ENCODE assay signal across 14 cellular contexts in genomic region chr10:470339-471003, GRCh38.
DNase-seq lines count a peak whose midpoint lies in the region; ATAC-seq, FAIRE-seq and TF ChIP-seq lines count a peak whose summit lies in the region.
"Had no signal": no experiment of that assay in that cellular context is flagged by ENCODE, and none has a peak within 500 bp of the region (broad histone marks: within the 10 kb centered on the region; RNA-seq: fewer than 3 reads in every experiment).

No MANE protein-coding gene starts in this region.

- H3K9me3 Mint-ChIP-seq in stimulated activated effector memory CD8-positive, alpha-beta T cell treated with anti-CD3 and anti-CD28 coated beads, Interleukin-12 subunit alpha, Interleukin-12 subunit beta, amount 100 ng/mL, for 72 hours, result no peaks in the 10 kb centered on the region

- H3K4me1 Mint-ChIP-seq in T-helper 17 cell, result peaks cover 17% of the 10 kb centered on the region
- peaks cover 16% of the 10 kb centered on the region for H3K4me1 Mint-ChIP-seq in stimulated activated effector memory CD8-positive, alpha-beta T cell treated with anti-CD3 and anti-CD28 coated beads, Interleukin-12 subunit alpha, Interleukin-12 subunit beta, amount 100 ng/mL, for 72 hours

- peak in 2 of 3 donors; percentile 14 to 22 for DNase-seq in T-helper 17 cell
- DNase-seq in activated CD8-positive, alpha-beta memory T cell treated with anti-CD3 and anti-CD28 coated beads, Interleukin-2, amount 50 U/mL, for 48 hours, result peak; percentile 61
- DNase-seq in bronchial epithelial cell (ENCODE audit: low read depth), result no peak
- DNase-seq in stimulated activated effector memory CD8-positive, alpha-beta T cell treated with anti-CD3 and anti-CD28 coated beads, Interleukin-12 subunit alpha, Interleukin-12 subunit beta, amount 100 ng/mL, for 72 hours (ENCODE audit: low spot score in 2 of 2), result no peak
- DNase-seq in dedifferentiated amniotic fluid mesenchymal stem cell (ENCODE audit: extremely low spot score), result no peak
- no peak for DNase-seq in islet precursor cell
- DNase-seq: glutamatergic neuron, kidney glomerular epithelial cell, NCI-H1105 treated with DMSO at 0.1 percent for 48 hours, NCI-H226, PC-9, SW 1271 had no signal

- no peaks in the 10 kb centered on the region for H3K27me3 ChIP-seq in bronchial epithelial cell (ENCODE audit: control insufficient read depth, insufficient read depth, low read length)

- no peaks in the 10 kb centered on the region for H3K9me3 ChIP-seq in T-helper 17 cell (ENCODE audit: control insufficient read depth, low read length, poor library complexity, severe bottlenecking)

- no peak overlapping the region for H3K4me3 ChIP-seq in bronchial epithelial cell (ENCODE audit: low read depth, low read length)
- H3K4me3 ChIP-seq: PC-9 had no signal

- H3K4me3 Mint-ChIP-seq in T-helper 17 cell, result peak overlapping the region; percentile 6
- H3K4me3 Mint-ChIP-seq in stimulated activated effector memory CD8-positive, alpha-beta T cell treated with anti-CD3 and anti-CD28 coated beads, Interleukin-12 subunit alpha, Interleukin-12 subunit beta, amount 100 ng/mL, for 72 hours, result peak overlapping the region; percentile 51

- no peaks in the 10 kb centered on the region for H3K36me3 ChIP-seq in bronchial epithelial cell (ENCODE audit: control insufficient read depth, insufficient read depth, low read length)

- no peaks in the 10 kb centered on the region for H3K27me3 Mint-ChIP-seq in T-helper 17 cell

- ATAC-seq in T-helper 17 cell (peak; percentile 83), GM21360 (IDR thresholded peaks at IDR 0.05; ENCODE audit: unreplicated experiment) (no peak), HG02678 (IDR thresholded peaks at IDR 0.05; ENCODE audit: unreplicated experiment) (no peak)
- peak; percentile 76 for ATAC-seq in stimulated activated effector memory CD8-positive, alpha-beta T cell treated with anti-CD3 and anti-CD28 coated beads, Interleukin-12 subunit alpha, Interleukin-12 subunit beta, amount 100 ng/mL, for 72 hours

- H3K36me3 Mint-ChIP-seq in T-helper 17 cell (ENCODE audit: low read depth), result no peaks in the 10 kb centered on the region
- H3K36me3 Mint-ChIP-seq in stimulated activated effector memory CD8-positive, alpha-beta T cell treated with anti-CD3 and anti-CD28 coated beads, Interleukin-12 subunit alpha, Interleukin-12 subunit beta, amount 100 ng/mL, for 72 hours, result no peaks in the 10 kb centered on the region

- peak overlapping the region; percentile 61 for H3K27ac Mint-ChIP-seq in T-helper 17 cell
- peak overlapping the region; percentile 1 for H3K27ac Mint-ChIP-seq in stimulated activated effector memory CD8-positive, alpha-beta T cell treated with anti-CD3 and anti-CD28 coated beads, Interleukin-12 subunit alpha, Interleukin-12 subunit beta, amount 100 ng/mL, for 72 hours

- TF ChIP-seq CTCF in bronchial epithelial cell (IDR thresholded peaks at IDR 0.05; ENCODE audit: insufficient read depth, low read length, severe bottlenecking), result no peak

- FAIRE-seq in bronchial epithelial cell (lab: Jason Lieb, UNC), result peak; percentile 23

Comparison
In these comparisons a context has a peak if more than half of its experiments do, and no peak if none do; other contexts are left out.
1. ATAC-seq: peak in T-helper 17 cell (single experiment) and stimulated activated effector memory CD8-positive, alpha-beta T cell treated with anti-CD3 and anti-CD28 coated beads, Interleukin-12 subunit alpha, Interleukin-12 subunit beta, amount 100 ng/mL, for 72 hours (single experiment); none in GM21360 (single experiment) and HG02678 (single experiment).
2. DNase-seq: peak in T-helper 17 cell (2 of 3) and activated CD8-positive, alpha-beta memory T cell treated with anti-CD3 and anti-CD28 coated beads, Interleukin-2, amount 50 U/mL, for 48 hours (single experiment); none in bronchial epithelial cell (single experiment), stimulated activated effector memory CD8-positive, alpha-beta T cell treated with anti-CD3 and anti-CD28 coated beads, Interleukin-12 subunit alpha, Interleukin-12 subunit beta, amount 100 ng/mL, for 72 hours (0 of 2), dedifferentiated amniotic fluid mesenchymal stem cell (single experiment) and islet precursor cell (single experiment).